ENCODE assay signal across 8 cellular contexts in the genomic region with DNA sequence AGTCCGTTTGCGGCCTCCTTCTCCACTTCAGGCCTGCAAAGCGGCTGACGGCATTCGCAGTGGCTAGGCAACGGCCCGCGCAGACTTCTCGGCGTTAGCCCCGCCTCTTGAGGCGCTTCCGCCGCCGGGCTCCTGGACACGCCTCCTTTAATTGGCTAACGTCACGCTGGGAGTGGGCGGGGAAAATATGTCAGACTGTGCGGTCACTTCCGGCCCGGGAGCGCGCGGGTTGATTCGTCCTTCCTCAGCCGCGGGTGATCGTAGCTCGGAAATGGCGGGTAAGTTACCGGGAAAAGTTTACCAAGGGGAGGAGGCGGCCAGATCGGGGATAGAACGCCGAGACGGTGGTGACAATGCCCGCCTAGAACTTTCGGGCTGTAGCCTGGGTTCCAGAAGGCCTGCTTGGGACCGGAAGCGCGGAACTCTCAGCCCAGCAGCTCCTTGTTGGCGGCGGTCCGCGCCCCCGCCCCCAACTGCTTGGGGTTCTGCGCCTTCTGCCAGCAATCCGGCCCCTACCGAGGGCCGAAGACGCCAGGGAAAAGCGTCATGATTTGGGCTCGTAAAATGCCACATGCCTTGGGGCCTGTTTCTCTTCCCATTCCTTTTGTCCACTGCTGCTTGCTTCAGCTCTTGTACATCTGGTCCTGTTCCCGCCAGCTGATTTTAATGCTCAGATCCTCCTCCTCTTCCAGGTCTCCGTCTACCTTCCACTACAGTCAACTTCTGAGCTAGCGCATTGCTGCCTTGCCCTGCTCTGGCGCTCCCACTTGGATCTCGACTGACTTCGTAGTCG. TPM values are rescaled to one million over a fixed set of nuclear protein-coding genes. Genes with fewer than 3 reads are reported as not detected.
A peak's percentile ranks its signal among the peaks of the same experiment; 100 is the strongest.
DNase-seq lines count a peak whose midpoint lies in the region; ATAC-seq, FAIRE-seq and TF ChIP-seq lines count a peak whose summit lies in the region.

A gene with protein sequence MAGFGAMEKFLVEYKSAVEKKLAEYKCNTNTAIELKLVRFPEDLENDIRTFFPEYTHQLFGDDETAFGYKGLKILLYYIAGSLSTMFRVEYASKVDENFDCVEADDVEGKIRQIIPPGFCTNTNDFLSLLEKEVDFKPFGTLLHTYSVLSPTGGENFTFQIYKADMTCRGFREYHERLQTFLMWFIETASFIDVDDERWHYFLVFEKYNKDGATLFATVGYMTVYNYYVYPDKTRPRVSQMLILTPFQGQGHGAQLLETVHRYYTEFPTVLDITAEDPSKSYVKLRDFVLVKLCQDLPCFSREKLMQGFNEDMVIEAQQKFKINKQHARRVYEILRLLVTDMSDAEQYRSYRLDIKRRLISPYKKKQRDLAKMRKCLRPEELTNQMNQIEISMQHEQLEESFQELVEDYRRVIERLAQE (plus strand): TSS at position 232 of the 793 bp plus-strand sequence. CDS start 40 bp downstream, at position 272.

- H3K4me3 ChIP-seq in body of pancreas, result peak within 1 kb of the TSS; percentile 82 to 83

- peaks cover 0 to 4% of the 10 kb centered on the region in 2 donors for H3K36me3 ChIP-seq in body of pancreas (replicated peaks in 1 of 2; ENCODE audit: insufficient read depth in 1 of 2, low read depth in 2 of 2)

- FAIRE-seq in TTC549 (lab: Jason Lieb, UNC), result peak; percentile 92

- TF ChIP-seq CTCF in 22Rv1 (IDR thresholded peaks at IDR 0.05) (no peak), body of pancreas (IDR thresholded peaks at IDR 0.05) (no peak)

- intact Hi-C loops in body of pancreas (cut with DNase I) (no loop called here), sciatic nerve (cut with DNase I) (no loop called here)

- DNase-seq in NCI-H2107 treated with DMSO at 0.1 percent for 48 hours (lab: John Stamatoyannopoulos, UW; ENCODE audit: unreplicated experiment), result peak; percentile 90
- peak; percentile 98 for DNase-seq in body of pancreas
- peak; percentile 80 for DNase-seq in iPS DF 19.7 (ENCODE audit: low read depth, low spot score)
- peak; percentile 99 for DNase-seq in sciatic nerve (ENCODE audit: low spot score)

- H3K9me3 ChIP-seq in body of pancreas, result no peaks in the 10 kb centered on the region

- peak; percentile 38 to 80 (median 80) for TF ChIP-seq POLR2A in body of pancreas (IDR thresholded peaks at IDR 0.05)

- peak within 1 kb of the TSS; percentile 83 for H3K27ac ChIP-seq in 22Rv1
- peak within 1 kb of the TSS; percentile 86 to 97 (median 94) for H3K27ac ChIP-seq in body of pancreas

- ATAC-seq in GM18520 (IDR thresholded peaks at IDR 0.05; ENCODE audit: unreplicated experiment), result peak; percentile 90
- peak; percentile 98 for ATAC-seq in HG03064 (IDR thresholded peaks at IDR 0.05; ENCODE audit: low read depth, unreplicated experiment)
- peak; percentile 98 for ATAC-seq in body of pancreas
- peak; percentile 100 for ATAC-seq in sciatic nerve

- H3K27me3 ChIP-seq in body of pancreas, result no peaks in the 10 kb centered on the region

- peaks cover 33% of the 10 kb centered on the region for H3K4me1 ChIP-seq in body of pancreas

- 0 to 1% methylated on average over 25 to 61 of the region's 61 CpGs for WGBS in body of pancreas, 2 donors

RNA-seq across cellular contexts. Expression of the gene that starts here (rescaled TPM):
- total RNA-seq in body of pancreas, result 10 to 100 TPM in 1 of 2 donors, 1 to 10 TPM in 1; 5.6 to 21.5 TPM
- 32.9 TPM for total RNA-seq in sciatic nerve

Comparison
In these comparisons a context has a peak if more than half of its experiments do, and no peak if none do; other contexts are left out.
1. Peak in every context shown above with its lines: DNase-seq, ATAC-seq, H3K4me3 ChIP-seq and H3K27ac ChIP-seq.